In the genomic region with DNA sequence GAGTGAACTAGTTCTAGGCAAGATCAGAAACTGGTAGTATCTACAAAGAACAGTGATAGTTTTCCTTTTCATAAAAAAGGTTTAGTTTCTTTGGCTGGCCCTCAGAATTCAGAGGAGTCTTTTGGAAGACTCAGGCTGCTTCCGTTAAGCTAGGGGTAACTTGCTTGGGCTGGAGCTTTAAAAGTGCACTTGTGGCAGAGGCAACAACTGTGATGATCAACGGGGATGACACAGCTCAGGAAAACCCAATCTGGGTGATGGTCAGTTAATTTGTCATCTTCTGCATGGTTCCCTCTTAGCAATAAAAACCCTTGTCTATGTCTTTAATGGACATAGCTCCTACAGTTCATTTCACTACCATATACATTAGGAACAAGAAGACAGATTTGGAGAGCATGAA, we compare ENCODE assay signal across 1 cellular context.
TF ChIP-seq lines count a peak whose summit lies in the region.

No MANE protein-coding gene starts in this region.

TF ChIP-seq in H1, 55 proteins besides CTCF, POLR2A, EP300 and RAD21:
- TF ChIP-seq MAFK (IDR thresholded peaks at IDR 0.05; ENCODE audit: low read depth, low read length) (no peak), HDAC6 (IDR thresholded peaks at IDR 0.05; ENCODE audit: low read depth, low read length) (no peak), RFX5 (IDR thresholded peaks at IDR 0.05; ENCODE audit: borderline replicate concordance, low read depth, low read length) (no peak), EZH2 (IDR thresholded peaks at IDR 0.05; ENCODE audit: low read depth, low read length, severe bottlenecking) (no peak), SRF (IDR thresholded peaks at IDR 0.05; ENCODE audit: low read depth, low read length) (no peak), NRF1 (IDR thresholded peaks at IDR 0.05; ENCODE audit: low read depth, low read length) (no peak), BRCA1 (IDR thresholded peaks at IDR 0.05; ENCODE audit: low read depth, low read length) (no peak), SP4 (IDR thresholded peaks at IDR 0.05; ENCODE audit: low read length) (no peak), TCF12 (IDR thresholded peaks at IDR 0.05; ENCODE audit: low read depth, low read length) (no peak), TBP (IDR thresholded peaks at IDR 0.05; ENCODE audit: low read depth, low read length) (no peak), JUND (IDR thresholded peaks at IDR 0.05; ENCODE audit: low read length) (no peak), NANOG (IDR thresholded peaks at IDR 0.05; ENCODE audit: insufficient read depth, low read depth, low read length, poor library complexity, severe bottlenecking) (no peak), CEBPB (IDR thresholded peaks at IDR 0.05; ENCODE audit: low read depth, low read length) (no peak), CREB1 (IDR thresholded peaks at IDR 0.05) (no peak), SP1 (IDR thresholded peaks at IDR 0.05; ENCODE audit: low read depth, low read length) (no peak)
- TF ChIP-seq, protein P1, sequence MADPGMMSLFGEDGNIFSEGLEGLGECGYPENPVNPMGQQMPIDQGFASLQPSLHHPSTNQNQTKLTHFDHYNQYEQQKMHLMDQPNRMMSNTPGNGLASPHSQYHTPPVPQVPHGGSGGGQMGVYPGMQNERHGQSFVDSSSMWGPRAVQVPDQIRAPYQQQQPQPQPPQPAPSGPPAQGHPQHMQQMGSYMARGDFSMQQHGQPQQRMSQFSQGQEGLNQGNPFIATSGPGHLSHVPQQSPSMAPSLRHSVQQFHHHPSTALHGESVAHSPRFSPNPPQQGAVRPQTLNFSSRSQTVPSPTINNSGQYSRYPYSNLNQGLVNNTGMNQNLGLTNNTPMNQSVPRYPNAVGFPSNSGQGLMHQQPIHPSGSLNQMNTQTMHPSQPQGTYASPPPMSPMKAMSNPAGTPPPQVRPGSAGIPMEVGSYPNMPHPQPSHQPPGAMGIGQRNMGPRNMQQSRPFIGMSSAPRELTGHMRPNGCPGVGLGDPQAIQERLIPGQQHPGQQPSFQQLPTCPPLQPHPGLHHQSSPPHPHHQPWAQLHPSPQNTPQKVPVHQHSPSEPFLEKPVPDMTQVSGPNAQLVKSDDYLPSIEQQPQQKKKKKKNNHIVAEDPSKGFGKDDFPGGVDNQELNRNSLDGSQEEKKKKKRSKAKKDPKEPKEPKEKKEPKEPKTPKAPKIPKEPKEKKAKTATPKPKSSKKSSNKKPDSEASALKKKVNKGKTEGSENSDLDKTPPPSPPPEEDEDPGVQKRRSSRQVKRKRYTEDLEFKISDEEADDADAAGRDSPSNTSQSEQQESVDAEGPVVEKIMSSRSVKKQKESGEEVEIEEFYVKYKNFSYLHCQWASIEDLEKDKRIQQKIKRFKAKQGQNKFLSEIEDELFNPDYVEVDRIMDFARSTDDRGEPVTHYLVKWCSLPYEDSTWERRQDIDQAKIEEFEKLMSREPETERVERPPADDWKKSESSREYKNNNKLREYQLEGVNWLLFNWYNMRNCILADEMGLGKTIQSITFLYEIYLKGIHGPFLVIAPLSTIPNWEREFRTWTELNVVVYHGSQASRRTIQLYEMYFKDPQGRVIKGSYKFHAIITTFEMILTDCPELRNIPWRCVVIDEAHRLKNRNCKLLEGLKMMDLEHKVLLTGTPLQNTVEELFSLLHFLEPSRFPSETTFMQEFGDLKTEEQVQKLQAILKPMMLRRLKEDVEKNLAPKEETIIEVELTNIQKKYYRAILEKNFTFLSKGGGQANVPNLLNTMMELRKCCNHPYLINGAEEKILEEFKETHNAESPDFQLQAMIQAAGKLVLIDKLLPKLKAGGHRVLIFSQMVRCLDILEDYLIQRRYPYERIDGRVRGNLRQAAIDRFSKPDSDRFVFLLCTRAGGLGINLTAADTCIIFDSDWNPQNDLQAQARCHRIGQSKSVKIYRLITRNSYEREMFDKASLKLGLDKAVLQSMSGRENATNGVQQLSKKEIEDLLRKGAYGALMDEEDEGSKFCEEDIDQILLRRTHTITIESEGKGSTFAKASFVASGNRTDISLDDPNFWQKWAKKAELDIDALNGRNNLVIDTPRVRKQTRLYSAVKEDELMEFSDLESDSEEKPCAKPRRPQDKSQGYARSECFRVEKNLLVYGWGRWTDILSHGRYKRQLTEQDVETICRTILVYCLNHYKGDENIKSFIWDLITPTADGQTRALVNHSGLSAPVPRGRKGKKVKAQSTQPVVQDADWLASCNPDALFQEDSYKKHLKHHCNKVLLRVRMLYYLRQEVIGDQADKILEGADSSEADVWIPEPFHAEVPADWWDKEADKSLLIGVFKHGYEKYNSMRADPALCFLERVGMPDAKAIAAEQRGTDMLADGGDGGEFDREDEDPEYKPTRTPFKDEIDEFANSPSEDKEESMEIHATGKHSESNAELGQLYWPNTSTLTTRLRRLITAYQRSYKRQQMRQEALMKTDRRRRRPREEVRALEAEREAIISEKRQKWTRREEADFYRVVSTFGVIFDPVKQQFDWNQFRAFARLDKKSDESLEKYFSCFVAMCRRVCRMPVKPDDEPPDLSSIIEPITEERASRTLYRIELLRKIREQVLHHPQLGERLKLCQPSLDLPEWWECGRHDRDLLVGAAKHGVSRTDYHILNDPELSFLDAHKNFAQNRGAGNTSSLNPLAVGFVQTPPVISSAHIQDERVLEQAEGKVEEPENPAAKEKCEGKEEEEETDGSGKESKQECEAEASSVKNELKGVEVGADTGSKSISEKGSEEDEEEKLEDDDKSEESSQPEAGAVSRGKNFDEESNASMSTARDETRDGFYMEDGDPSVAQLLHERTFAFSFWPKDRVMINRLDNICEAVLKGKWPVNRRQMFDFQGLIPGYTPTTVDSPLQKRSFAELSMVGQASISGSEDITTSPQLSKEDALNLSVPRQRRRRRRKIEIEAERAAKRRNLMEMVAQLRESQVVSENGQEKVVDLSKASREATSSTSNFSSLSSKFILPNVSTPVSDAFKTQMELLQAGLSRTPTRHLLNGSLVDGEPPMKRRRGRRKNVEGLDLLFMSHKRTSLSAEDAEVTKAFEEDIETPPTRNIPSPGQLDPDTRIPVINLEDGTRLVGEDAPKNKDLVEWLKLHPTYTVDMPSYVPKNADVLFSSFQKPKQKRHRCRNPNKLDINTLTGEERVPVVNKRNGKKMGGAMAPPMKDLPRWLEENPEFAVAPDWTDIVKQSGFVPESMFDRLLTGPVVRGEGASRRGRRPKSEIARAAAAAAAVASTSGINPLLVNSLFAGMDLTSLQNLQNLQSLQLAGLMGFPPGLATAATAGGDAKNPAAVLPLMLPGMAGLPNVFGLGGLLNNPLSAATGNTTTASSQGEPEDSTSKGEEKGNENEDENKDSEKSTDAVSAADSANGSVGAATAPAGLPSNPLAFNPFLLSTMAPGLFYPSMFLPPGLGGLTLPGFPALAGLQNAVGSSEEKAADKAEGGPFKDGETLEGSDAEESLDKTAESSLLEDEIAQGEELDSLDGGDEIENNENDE (IDR thresholded peaks at IDR 0.05; ENCODE audit: insufficient replicate concordance, low read length), result no peak
- TF ChIP-seq, protein P2, sequence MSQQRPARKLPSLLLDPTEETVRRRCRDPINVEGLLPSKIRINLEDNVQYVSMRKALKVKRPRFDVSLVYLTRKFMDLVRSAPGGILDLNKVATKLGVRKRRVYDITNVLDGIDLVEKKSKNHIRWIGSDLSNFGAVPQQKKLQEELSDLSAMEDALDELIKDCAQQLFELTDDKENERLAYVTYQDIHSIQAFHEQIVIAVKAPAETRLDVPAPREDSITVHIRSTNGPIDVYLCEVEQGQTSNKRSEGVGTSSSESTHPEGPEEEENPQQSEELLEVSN (IDR thresholded peaks at IDR 0.05), result no peak
